ENCODE assay signal across 25 cellular contexts in the genomic region with DNA sequence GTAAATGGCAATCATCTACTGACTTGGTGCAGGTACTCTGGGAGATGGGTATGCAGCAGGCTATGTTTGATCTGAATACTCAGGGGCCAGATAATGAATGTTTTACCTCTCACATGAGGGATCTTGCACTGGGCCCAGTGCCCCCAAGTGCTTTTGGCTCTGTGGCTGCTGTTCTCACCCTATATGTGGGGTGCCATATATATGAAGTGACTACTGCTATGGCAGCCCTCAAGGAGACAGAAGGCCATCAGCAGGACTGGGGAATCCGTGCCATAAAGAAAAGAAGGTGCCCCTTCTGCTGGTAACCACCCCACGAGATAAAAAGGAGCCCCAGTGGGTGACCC.
A peak's percentile ranks its signal among the peaks of the same experiment; 100 is the strongest.
DNase-seq lines count a peak whose midpoint lies in the region; ATAC-seq and TF ChIP-seq lines count a peak whose summit lies in the region.
"Had no signal": no experiment of that assay in that cellular context is flagged by ENCODE, and none has a peak within 500 bp of the region (broad histone marks: within the 10 kb centered on the region; RNA-seq: fewer than 3 reads in every experiment).

No MANE protein-coding gene starts in this region.

- H3K4me1 ChIP-seq in right atrium auricular region (peaks cover 0 to 11% of the 10 kb centered on the region in 2 donors), heart left ventricle (peaks cover 0 to 8% (median 0%) of the 10 kb centered on the region in 12 donors), left ventricle myocardium inferior (peaks cover 15% of the 10 kb centered on the region), right cardiac atrium (ENCODE audit: control insufficient read depth, insufficient read depth, low read length) (peaks cover 4% of the 10 kb centered on the region), aorta (ENCODE audit: control insufficient read depth in 1 of 2, insufficient read depth in 2 of 2, low read length in 2 of 2) (no peaks in the 10 kb centered on the region), upper lobe of right lung (peaks cover 3% of the 10 kb centered on the region)
- H3K4me1 ChIP-seq: BLaER1 had no signal

- no peak for DNase-seq in Right ventricle myocardium superior
- no peak for DNase-seq in right atrium auricular region (ENCODE audit: low spot score)
- DNase-seq in heart left ventricle: peak in 1 of 5 donors; percentile 61
- peak; percentile 38 for DNase-seq in left ventricle myocardium inferior
- DNase-seq in right cardiac atrium: peak in 1 of 3 donors; percentile 46
- no peak for DNase-seq in aorta
- DNase-seq in upper lobe of right lung: no peak
- no peak for DNase-seq in pons (ENCODE audit: low spot score)
- DNase-seq: 8988T; ACHN; BE2C; C1 segment of cervical spinal cord; CD4-positive, alpha-beta memory T cell; CD4-positive, CD25-positive, alpha-beta regulatory T cell; CD8-positive, alpha-beta memory T cell; COR-L47; DMS 273 treated with DMSO at 0.1 percent for 48 hours; DMS153; DMS53; DMS79; DND-41; EL; GDM1 had no signal

- peak; percentile 81 for ATAC-seq in Right ventricle myocardium superior (ENCODE audit: poor library complexity)
- ATAC-seq in heart left ventricle: peak in 3 of 4 donors; percentile 59 to 80 (median 74)
- peak; percentile 40 to 68 for ATAC-seq in right cardiac atrium
- ATAC-seq in aorta (ENCODE audit: low FRiP score): no peak
- no peak for ATAC-seq in upper lobe of right lung
- ATAC-seq: GM12878 had no signal

- 33 to 40% (median 35%) methylated on average over 2 of the region's 2 CpGs for WGBS in heart left ventricle, 4 donors
- WGBS in right cardiac atrium: 54% methylated on average over 2 of the region's 2 CpGs
- 93 to 94% methylated on average over 2 of the region's 2 CpGs for WGBS in aorta, 2 donors

- no peak for TF ChIP-seq POLR2A in heart left ventricle (IDR thresholded peaks at IDR 0.05)

- no peak overlapping the region for H3K27ac ChIP-seq in right atrium auricular region
- H3K27ac ChIP-seq in heart left ventricle: peak overlapping the region in 1 of 12 donors; percentile 63
- H3K27ac ChIP-seq in left ventricle myocardium inferior (replicated peaks): peak overlapping the region; percentile 67
- no peak overlapping the region for H3K27ac ChIP-seq in right cardiac atrium (ENCODE audit: low read length)
- H3K27ac ChIP-seq in aorta (ENCODE audit: low read depth in 1 of 2, low read length in 2 of 2): no peak overlapping the region
- no peak overlapping the region for H3K27ac ChIP-seq in upper lobe of right lung
- H3K27ac ChIP-seq: BLaER1 had no signal

- H3K27me3 ChIP-seq in right atrium auricular region (no peaks in the 10 kb centered on the region), heart left ventricle (no peaks in the 10 kb centered on the region), left ventricle myocardium inferior (ENCODE audit: low read depth) (no peaks in the 10 kb centered on the region), right cardiac atrium (ENCODE audit: control insufficient read depth, insufficient read depth) (no peaks in the 10 kb centered on the region), aorta (ENCODE audit: control insufficient read depth in 1 of 2, insufficient read depth in 2 of 2, low read length in 1 of 2) (no peaks in the 10 kb centered on the region), upper lobe of right lung (no peaks in the 10 kb centered on the region)
- H3K27me3 ChIP-seq: BE2C, BLaER1 had no signal

- H3K36me3 ChIP-seq in right atrium auricular region: no peaks in the 10 kb centered on the region
- no peaks in the 10 kb centered on the region for H3K36me3 ChIP-seq in heart left ventricle
- no peaks in the 10 kb centered on the region for H3K36me3 ChIP-seq in left ventricle myocardium inferior
- no peaks in the 10 kb centered on the region for H3K36me3 ChIP-seq in aorta (ENCODE audit: control insufficient read depth in 1 of 2, insufficient read depth in 2 of 2, low read length in 1 of 2)
- H3K36me3 ChIP-seq in upper lobe of right lung: no peaks in the 10 kb centered on the region
- H3K36me3 ChIP-seq: BE2C, BLaER1 had no signal

- no peak for TF ChIP-seq CTCF in right atrium auricular region (IDR thresholded peaks at IDR 0.05)
- no peak for TF ChIP-seq CTCF in heart left ventricle (IDR thresholded peaks at IDR 0.05)
- TF ChIP-seq CTCF in left ventricle myocardium inferior (IDR thresholded peaks at IDR 0.05; ENCODE audit: borderline replicate concordance): no peak
- TF ChIP-seq CTCF in upper lobe of right lung (IDR thresholded peaks at IDR 0.05): no peak

- intact Hi-C loops in Right ventricle myocardium superior (cut with DNase I) (loop anchor here (5.0 kb wide), 1 partner anchor 60 kb away; no protein-coding TSS in a partner anchor), heart left ventricle (cut with DNase I) (loop anchor here in 2 of 10 donors (5.0 to 10.0 kb wide), 3 partner anchors 35 to 912 kb away; no protein-coding TSS in a partner anchor), left ventricle myocardium inferior (cut with micrococcal nuclease) (no loop called here), right cardiac atrium (cut with DNase I) (loop anchor here in 1 of 4 donors (5.0 kb wide), 1 partner anchor 65 kb away; no protein-coding TSS in a partner anchor), aorta (cut with DNase I) (no loop called here), upper lobe of right lung (cut with DNase I) (no loop called here)

- H3K9me3 ChIP-seq in right atrium auricular region (no peaks in the 10 kb centered on the region), heart left ventricle (no peaks in the 10 kb centered on the region), left ventricle myocardium inferior (replicated peaks) (no peaks in the 10 kb centered on the region), right cardiac atrium (ENCODE audit: control insufficient read depth, low read length) (no peaks in the 10 kb centered on the region), aorta (ENCODE audit: control insufficient read depth, low read length) (peaks cover 2% of the 10 kb centered on the region), upper lobe of right lung (no peaks in the 10 kb centered on the region)
- H3K9me3 ChIP-seq: BE2C, BLaER1 had no signal

- H3K4me3 ChIP-seq in right atrium auricular region (no peak overlapping the region), heart left ventricle (no peak overlapping the region), left ventricle myocardium inferior (no peak overlapping the region), right cardiac atrium (ENCODE audit: low read length) (no peak overlapping the region), aorta (ENCODE audit: low read length in 2 of 2) (no peak overlapping the region), upper lobe of right lung (no peak overlapping the region)
- H3K4me3 ChIP-seq: BLaER1, GM12878 had no signal

Comparison
In these comparisons a context has a peak if more than half of its experiments do, and no peak if none do; other contexts are left out.
1. ATAC-seq: peak in Right ventricle myocardium superior (single experiment), heart left ventricle (3 of 4) and right cardiac atrium (2 of 2); none in aorta (single experiment) and upper lobe of right lung (single experiment).